9 cellular contexts compared by ENCODE assay signal in the genomic region with DNA sequence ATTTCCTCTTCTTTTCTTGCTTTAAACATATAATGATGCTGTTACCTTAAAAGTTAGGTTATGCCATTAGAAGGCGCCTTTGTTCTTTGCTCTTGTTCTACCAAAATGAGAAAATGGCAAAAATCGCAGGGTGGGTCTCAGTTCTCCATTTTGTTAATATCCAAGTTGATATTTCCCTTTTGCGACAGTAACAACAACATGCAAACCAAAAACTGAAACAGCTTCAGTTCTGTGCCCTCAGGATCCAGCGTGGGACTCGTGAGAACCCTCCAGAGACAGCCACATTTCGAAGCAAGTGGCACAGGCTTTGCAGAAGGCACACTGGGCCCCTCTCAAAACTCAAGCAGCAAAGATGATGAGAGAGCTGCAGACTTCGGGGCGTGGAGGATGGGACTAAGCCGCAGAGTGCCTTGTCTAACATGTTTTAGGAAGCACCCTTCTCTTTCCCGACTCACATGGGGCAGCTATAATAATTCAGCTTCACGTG. TPM values are rescaled to one million over a fixed set of nuclear protein-coding genes. Genes with fewer than 3 reads are reported as not detected.
DNase-seq lines count a peak whose midpoint lies in the region; ATAC-seq and TF ChIP-seq lines count a peak whose summit lies in the region.
"Had no signal": no experiment of that assay in that cellular context is flagged by ENCODE, and none has a peak within 500 bp of the region (broad histone marks: within the 10 kb centered on the region; RNA-seq: fewer than 3 reads in every experiment).

No MANE protein-coding gene starts in this region.

- H3K27ac Mint-ChIP-seq in stimulated activated naive B cell treated with anti-CD40 and anti-IgM and Interleukin-4, amounts not matched to agents 10 μg/mL and 1 μg/mL and 100 μg/mL, for 72 hours: no peak overlapping the region

- peak; percentile 36 for DNase-seq in activated CD4-positive, alpha-beta T cell treated with anti-CD3 and anti-CD28 coated beads for 48 hours
- no peak for DNase-seq in activated CD4-positive, alpha-beta T cell treated with anti-CD3 and anti-CD28 coated beads, Interleukin-2, amount 50 U/mL, for 1 hour
- DNase-seq in Peyer's patch (no peak), Right ventricle myocardium superior (no peak), MG63 (no peak), mucosa of gallbladder (ENCODE audit: low spot score) (no peak)
- peak; percentile 41 for DNase-seq in stimulated activated naive B cell treated with anti-CD40 and anti-IgM and Interleukin-4, amounts not matched to agents 10 μg/mL and 1 μg/mL and 100 μg/mL, for 72 hours

- no peaks in the 10 kb centered on the region for H3K36me3 Mint-ChIP-seq in stimulated activated naive B cell treated with anti-CD40 and anti-IgM and Interleukin-4, amounts not matched to agents 10 μg/mL and 1 μg/mL and 100 μg/mL, for 72 hours

- peaks cover 17 to 38% of the 10 kb centered on the region in 2 donors for H3K4me1 Mint-ChIP-seq in stimulated activated naive B cell treated with anti-CD40 and anti-IgM and Interleukin-4, amounts not matched to agents 10 μg/mL and 1 μg/mL and 100 μg/mL, for 72 hours

- H3K9me3 ChIP-seq in Peyer's patch: no peaks in the 10 kb centered on the region
- no peaks in the 10 kb centered on the region for H3K9me3 ChIP-seq in MG63

- no peak overlapping the region for H3K4me3 ChIP-seq in Peyer's patch
- H3K4me3 ChIP-seq in MG63: no peak overlapping the region

- TF ChIP-seq CTCF in Peyer's patch (IDR thresholded peaks at IDR 0.05): no peak

- peak overlapping the region; percentile 56 to 85 (median 72) for H3K27ac ChIP-seq in Peyer's patch

- no peaks in the 10 kb centered on the region for H3K36me3 ChIP-seq in Peyer's patch
- H3K36me3 ChIP-seq in MG63: no peaks in the 10 kb centered on the region

- no peaks in the 10 kb centered on the region for H3K9me3 Mint-ChIP-seq in stimulated activated naive B cell treated with anti-CD40 and anti-IgM and Interleukin-4, amounts not matched to agents 10 μg/mL and 1 μg/mL and 100 μg/mL, for 72 hours

- no peak for TF ChIP-seq POLR2A in Peyer's patch (IDR thresholded peaks at IDR 0.05)

- peaks cover 5 to 28% (median 26%) of the 10 kb centered on the region in 4 donors for H3K4me1 ChIP-seq in Peyer's patch

- peak overlapping the region; percentile 76 to 78 for H3K4me3 Mint-ChIP-seq in stimulated activated naive B cell treated with anti-CD40 and anti-IgM and Interleukin-4, amounts not matched to agents 10 μg/mL and 1 μg/mL and 100 μg/mL, for 72 hours

- peak; percentile 19 for ATAC-seq in Right ventricle myocardium superior (ENCODE audit: poor library complexity)
- peak in 1 of 2 donors; percentile 19 for ATAC-seq in stimulated activated naive B cell treated with anti-CD40 and anti-IgM and Interleukin-4, amounts not matched to agents 10 μg/mL and 1 μg/mL and 100 μg/mL, for 72 hours (replicated peaks)
- no peak for ATAC-seq in HG03521 (IDR thresholded peaks at IDR 0.05; ENCODE audit: unreplicated experiment)

- no peaks in the 10 kb centered on the region for H3K27me3 Mint-ChIP-seq in stimulated activated naive B cell treated with anti-CD40 and anti-IgM and Interleukin-4, amounts not matched to agents 10 μg/mL and 1 μg/mL and 100 μg/mL, for 72 hours

- H3K27me3 ChIP-seq in Peyer's patch (no peaks in the 10 kb centered on the region), MG63 (peaks cover 27% of the 10 kb centered on the region)

- intact Hi-C loops in Right ventricle myocardium superior (cut with DNase I): no loop called here

RNA-seq across cellular contexts. Expression of a gene that starts 33.0 kb away (rescaled TPM):
- total RNA-seq in Peyer's patch (100 to 1,000 TPM in 1 of 4 donors, 10 to 100 TPM in 3; 27.1 to 139 (median 33.9) TPM), Right ventricle myocardium superior (6.7 TPM), mucosa of gallbladder (38.4 TPM)
- total RNA-seq in MG63 (2014; rRNA removed; shearing (Covaris generic); ENCODE audit: low replicate concordance): not detected in 2 replicates
- total RNA-seq: IMR-90 had no signal

RNA-seq across cellular contexts. Expression of a gene that starts 58.6 kb away (rescaled TPM):
- total RNA-seq in Peyer's patch: 1 to 10 TPM in 1 of 4 donors, under 1 TPM in 3; 0.18 to 1.5 (median 0.81) TPM
- 0.65 TPM for total RNA-seq in Right ventricle myocardium superior
- 0.43 TPM in 1 of 2 replicates, not detected in the other for total RNA-seq in MG63 (2014; rRNA removed; shearing (Covaris generic); ENCODE audit: low replicate concordance)
- total RNA-seq in mucosa of gallbladder: 20.9 TPM
- total RNA-seq: IMR-90 had no signal

Comparison
In these comparisons a context has a peak if more than half of its experiments do, and no peak if none do; other contexts are left out.
1. DNase-seq: peak in activated CD4-positive, alpha-beta T cell treated with anti-CD3 and anti-CD28 coated beads for 48 hours (single experiment) and stimulated activated naive B cell treated with anti-CD40 and anti-IgM and Interleukin-4, amounts not matched to agents 10 μg/mL and 1 μg/mL and 100 μg/mL, for 72 hours (single experiment); none in activated CD4-positive, alpha-beta T cell treated with anti-CD3 and anti-CD28 coated beads, Interleukin-2, amount 50 U/mL, for 1 hour (single experiment), Peyer's patch (0 of 3), Right ventricle myocardium superior (single experiment), MG63 (single experiment) and mucosa of gallbladder (single experiment).